Comparison of ENCODE assay signal across 15 cellular contexts in genomic region chr15:52370010-52370409, GRCh38.
A peak's percentile ranks its signal among the peaks of the same experiment; 100 is the strongest.
DNase-seq lines count a peak whose midpoint lies in the region; ATAC-seq, FAIRE-seq and TF ChIP-seq lines count a peak whose summit lies in the region.
"Had no signal": no experiment of that assay in that cellular context is flagged by ENCODE, and none has a peak within 500 bp of the region (broad histone marks: within the 10 kb centered on the region; RNA-seq: fewer than 3 reads in every experiment).

No MANE protein-coding gene starts in this region.

- no peak overlapping the region for H3K4me3 ChIP-seq in lower lobe of right lung
- H3K4me3 ChIP-seq: BLaER1, body of pancreas, hepatocyte had no signal

- no peak for TF ChIP-seq POLR2A in GM12892 (IDR thresholded peaks at IDR 0.05; ENCODE audit: low read depth, low read length)

- DNase-seq in GM12892 (ENCODE audit: insufficient read length) (no peak), HCEC 1CT (peak; percentile 13), NOMO-1 treated with dmso at 0.1 percent for 144 hours (lab: John Stamatoyannopoulos, UW; ENCODE audit: unreplicated experiment) (peak; percentile 63), lower lobe of right lung (peak; percentile 57), KG1 (lab: John Stamatoyannopoulos, UW) (no peak), HK-2 (ENCODE audit: unreplicated experiment) (no peak)
- DNase-seq in stimulated activated effector memory CD8-positive, alpha-beta T cell treated with anti-CD3 and anti-CD28 coated beads, Interleukin-12 subunit alpha, Interleukin-12 subunit beta, amount 100 ng/mL, for 72 hours (ENCODE audit: low spot score in 2 of 2): no peak
- no peak for DNase-seq in stimulated activated CD4-positive, alpha-beta T cell treated with anti-CD3 and anti-CD28 coated beads, Interleukin-4, amount 100 ng/mL, for 4 hours
- DNase-seq: activated CD4-positive, alpha-beta T cell treated with anti-CD3 and anti-CD28 coated beads for 36 hours; body of pancreas; GF-D8; NCI-H1105; NCI-H69 had no signal

- no peaks in the 10 kb centered on the region for H3K9me3 ChIP-seq in lower lobe of right lung
- H3K9me3 ChIP-seq: BLaER1, body of pancreas had no signal

- H3K4me1 Mint-ChIP-seq in stimulated activated effector memory CD8-positive, alpha-beta T cell treated with anti-CD3 and anti-CD28 coated beads, Interleukin-12 subunit alpha, Interleukin-12 subunit beta, amount 100 ng/mL, for 72 hours: no peaks in the 10 kb centered on the region
- H3K4me1 Mint-ChIP-seq: activated CD4-positive, alpha-beta T cell treated with anti-CD3 and anti-CD28 coated beads for 36 hours had no signal

- peak in 1 of 2 donors; percentile 37 for ATAC-seq in lower lobe of right lung
- ATAC-seq in stimulated activated effector memory CD8-positive, alpha-beta T cell treated with anti-CD3 and anti-CD28 coated beads, Interleukin-12 subunit alpha, Interleukin-12 subunit beta, amount 100 ng/mL, for 72 hours: no peak
- ATAC-seq: activated CD4-positive, alpha-beta T cell treated with anti-CD3 and anti-CD28 coated beads for 36 hours; body of pancreas had no signal

- H3K36me3 ChIP-seq in lower lobe of right lung: peaks cover 57% of the 10 kb centered on the region

- no peak for TF ChIP-seq CTCF in lower lobe of right lung (IDR thresholded peaks at IDR 0.05)

- no peak overlapping the region for H3K4me3 Mint-ChIP-seq in stimulated activated effector memory CD8-positive, alpha-beta T cell treated with anti-CD3 and anti-CD28 coated beads, Interleukin-12 subunit alpha, Interleukin-12 subunit beta, amount 100 ng/mL, for 72 hours
- H3K4me3 Mint-ChIP-seq: activated CD4-positive, alpha-beta T cell treated with anti-CD3 and anti-CD28 coated beads for 36 hours had no signal

- H3K27ac ChIP-seq in lower lobe of right lung: no peak overlapping the region
- H3K27ac ChIP-seq: BLaER1, body of pancreas, hepatocyte had no signal

- no peaks in the 10 kb centered on the region for H3K9me3 Mint-ChIP-seq in stimulated activated effector memory CD8-positive, alpha-beta T cell treated with anti-CD3 and anti-CD28 coated beads, Interleukin-12 subunit alpha, Interleukin-12 subunit beta, amount 100 ng/mL, for 72 hours

- H3K27me3 ChIP-seq in lower lobe of right lung (ENCODE audit: low read depth): no peaks in the 10 kb centered on the region
- H3K27me3 ChIP-seq: BLaER1, body of pancreas, hepatocyte had no signal

- H3K4me1 ChIP-seq in lower lobe of right lung: no peaks in the 10 kb centered on the region
- H3K4me1 ChIP-seq: BLaER1, body of pancreas had no signal

- H3K36me3 Mint-ChIP-seq in stimulated activated effector memory CD8-positive, alpha-beta T cell treated with anti-CD3 and anti-CD28 coated beads, Interleukin-12 subunit alpha, Interleukin-12 subunit beta, amount 100 ng/mL, for 72 hours: peaks cover 91% of the 10 kb centered on the region

- intact Hi-C loops in lower lobe of right lung (cut with DNase I): no loop called here

- H3K27ac Mint-ChIP-seq in stimulated activated effector memory CD8-positive, alpha-beta T cell treated with anti-CD3 and anti-CD28 coated beads, Interleukin-12 subunit alpha, Interleukin-12 subunit beta, amount 100 ng/mL, for 72 hours: no peak overlapping the region
- H3K27ac Mint-ChIP-seq: activated CD4-positive, alpha-beta T cell treated with anti-CD3 and anti-CD28 coated beads for 36 hours had no signal

- peak; percentile 14 for FAIRE-seq in GM12892 (lab: Jason Lieb, UNC)

Comparison
In these comparisons a context has a peak if more than half of its experiments do, and no peak if none do; other contexts are left out.
1. DNase-seq: peak in HCEC 1CT (single experiment), NOMO-1 treated with dmso at 0.1 percent for 144 hours (single experiment) and lower lobe of right lung (single experiment); none in GM12892 (single experiment), stimulated activated effector memory CD8-positive, alpha-beta T cell treated with anti-CD3 and anti-CD28 coated beads, Interleukin-12 subunit alpha, Interleukin-12 subunit beta, amount 100 ng/mL, for 72 hours (0 of 2), KG1 (single experiment), stimulated activated CD4-positive, alpha-beta T cell treated with anti-CD3 and anti-CD28 coated beads, Interleukin-4, amount 100 ng/mL, for 4 hours (0 of 2) and HK-2 (single experiment).